In the genomic region with DNA sequence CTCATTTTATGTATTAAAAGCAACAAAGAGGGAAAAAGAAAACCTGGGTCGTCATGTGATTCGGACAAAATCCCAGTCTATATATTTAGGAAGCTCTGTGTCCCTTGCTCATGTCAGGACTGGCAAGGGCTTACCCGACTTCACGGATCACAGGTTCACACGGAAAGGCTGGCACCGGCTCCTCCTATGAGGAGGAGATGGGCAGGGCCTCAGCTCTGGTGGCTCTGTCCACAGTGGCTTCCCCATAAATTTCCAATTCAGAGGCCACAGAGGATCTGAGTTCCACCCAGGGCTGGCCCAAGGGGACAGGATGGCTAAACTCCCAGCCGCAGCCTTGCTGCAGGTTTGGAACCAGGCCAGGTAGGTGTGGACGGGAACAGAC, we compare ENCODE assay signal across 13 cellular contexts.
A peak's percentile ranks its signal among the peaks of the same experiment; 100 is the strongest.
DNase-seq lines count a peak whose midpoint lies in the region; ATAC-seq, FAIRE-seq and TF ChIP-seq lines count a peak whose summit lies in the region.
"Had no signal": no experiment of that assay in that cellular context is flagged by ENCODE, and none has a peak within 500 bp of the region (broad histone marks: within the 10 kb centered on the region; RNA-seq: fewer than 3 reads in every experiment).

No MANE protein-coding gene starts in this region.

- H3K4me1 ChIP-seq in CD4-positive, alpha-beta memory T cell (ENCODE audit: insufficient read depth, low read length), result peaks cover 49% of the 10 kb centered on the region
- H3K4me1 ChIP-seq in Karpas-422 (ENCODE audit: low read length) (peaks cover 99% of the 10 kb centered on the region), mucosa of stomach (ENCODE audit: control insufficient read depth, insufficient read depth, low read length) (peaks cover 9% of the 10 kb centered on the region), H9 (ENCODE audit: insufficient read depth, low read length) (peaks cover 3% of the 10 kb centered on the region; the same call in 1 of the 2 replicates)

- H4K20me1 ChIP-seq in Karpas-422 (ENCODE audit: insufficient read depth, low read depth, low read length) (no peaks in the 10 kb centered on the region; the same call in 1 of the 2 replicates), H9 (ENCODE audit: control insufficient read depth, insufficient read depth, insufficient read length) (no peaks in the 10 kb centered on the region)
- H4K20me1 ChIP-seq: BLaER1 treated with 17β-estradiol and CSF1 and Interleukin-3, amounts not matched to agents 10 nM and 100 nM had no signal

- peak overlapping the region in 1 of 8 donors; percentile 45 for H3K4me3 Mint-ChIP-seq in CD4-positive, alpha-beta memory T cell
- no peak overlapping the region for H3K4me3 Mint-ChIP-seq in H9
- H3K4me3 Mint-ChIP-seq: activated CD8-positive, alpha-beta memory T cell treated with anti-CD3 and anti-CD28 coated beads, Interleukin-2, amount 10 ng/mL, durations not matched to agents 7 days and 5 days; activated naive CD8-positive, alpha-beta T cell treated with anti-CD3 and anti-CD28 coated beads for 36 hours had no signal

- no peak overlapping the region for H3T11ph ChIP-seq in H9 (ENCODE audit: low read length)

- no peak for TF ChIP-seq CTCF in bronchial epithelial cell (IDR thresholded peaks at IDR 0.05; ENCODE audit: insufficient read depth, low read length, severe bottlenecking)
- no peak for TF ChIP-seq CTCF in H9 (conservative IDR thresholded peaks at IDR 0.05)

- no peaks in the 10 kb centered on the region for H3K23me2 ChIP-seq in H9 (ENCODE audit: insufficient read length, low read depth, low read length, poor library complexity, severe bottlenecking)

- H3K14ac ChIP-seq in H9 (ENCODE audit: insufficient read depth, low read length), result no peak overlapping the region

- no peak overlapping the region for H4K5ac ChIP-seq in H9 (ENCODE audit: insufficient read length, low read depth, low read length)

- no peak overlapping the region for H2BK120ac ChIP-seq in H9 (ENCODE audit: low read depth, low read length, poor library complexity, severe bottlenecking)

- no peaks in the 10 kb centered on the region for H3K27me3 ChIP-seq in CD4-positive, alpha-beta memory T cell (ENCODE audit: insufficient read depth, low read length)
- H3K27me3 ChIP-seq in Karpas-422 (ENCODE audit: low read length) (no peaks in the 10 kb centered on the region), bronchial epithelial cell (ENCODE audit: control insufficient read depth, insufficient read depth, low read length) (peaks cover 4% of the 10 kb centered on the region), mucosa of stomach (ENCODE audit: control insufficient read depth, insufficient read depth, low read length) (peaks cover 5% of the 10 kb centered on the region), H9 (ENCODE audit: insufficient read depth, low read length) (no peaks in the 10 kb centered on the region)
- H3K27me3 ChIP-seq: BLaER1 treated with 17β-estradiol and CSF1 and Interleukin-3, amounts not matched to agents 10 nM and 100 nM had no signal

- POLR2A ChIA-PET in CD4-positive, alpha-beta memory T cell (lab: Charles Lee; ENCODE audit: partially characterized antibody), result interaction anchor here (0.6 to 3.4 kb wide), 8 partner anchors 18 to 529 kb away, joined by 3 to 55 read pairs (median 8); partner anchors contain the start of gene BCL2

- no peak overlapping the region for H2BK12ac ChIP-seq in H9 (ENCODE audit: insufficient read length, low read depth, low read length)

- no peaks in the 10 kb centered on the region for H3K79me1 ChIP-seq in H9 (ENCODE audit: insufficient read depth, low read depth, low read length, poor library complexity, severe bottlenecking)

- H2AK5ac ChIP-seq in H9 (ENCODE audit: insufficient read length, low read length), result no peak overlapping the region

- H3K4ac ChIP-seq in H9 (ENCODE audit: low read depth, low read length), result no peak overlapping the region

- peak overlapping the region in 4 of 7 donors; percentile 30 to 84 (median 66) for H3K27ac Mint-ChIP-seq in CD4-positive, alpha-beta memory T cell
- H3K27ac Mint-ChIP-seq in H9, result no peak overlapping the region
- H3K27ac Mint-ChIP-seq: activated CD8-positive, alpha-beta memory T cell treated with anti-CD3 and anti-CD28 coated beads, Interleukin-2, amount 10 ng/mL, durations not matched to agents 7 days and 5 days had no signal

- no peak overlapping the region for H4K8ac ChIP-seq in H9 (replicated peaks; ENCODE audit: insufficient read length, low read depth, low read length)

- H3K9me3 Mint-ChIP-seq in CD4-positive, alpha-beta memory T cell, result no peaks in the 10 kb centered on the region
- H3K9me3 Mint-ChIP-seq in H9, result peaks cover 0 to 3% of the 10 kb centered on the region in 2 experiments; a peak in 1 of 5 replicates

- peaks cover 10 to 11% of the 10 kb centered on the region in 2 donors for H3K36me3 Mint-ChIP-seq in CD4-positive, alpha-beta memory T cell
- H3K36me3 Mint-ChIP-seq in H9 (ENCODE audit: insufficient read depth in 1 of 3, low read depth in 3 of 3), result no peaks in the 10 kb centered on the region

- H3K36me3 ChIP-seq in CD4-positive, alpha-beta memory T cell (ENCODE audit: insufficient read depth, low read length), result no peaks in the 10 kb centered on the region
- no peaks in the 10 kb centered on the region for H3K36me3 ChIP-seq in Karpas-422 (ENCODE audit: insufficient read depth, low read length)
- H3K36me3 ChIP-seq in bronchial epithelial cell (ENCODE audit: control insufficient read depth, insufficient read depth, low read length), result no peaks in the 10 kb centered on the region
- H3K36me3 ChIP-seq in mucosa of stomach (ENCODE audit: control insufficient read depth, insufficient read depth, low read length), result no peaks in the 10 kb centered on the region

- WGBS in H9 (ENCODE audit: extremely low coverage, insufficient read length, low lambda C conversion rate), result no CpG with 5 or more reads among the region's 8 CpGs

- no peak overlapping the region for H3K4me3 ChIP-seq in CD4-positive, alpha-beta memory T cell (ENCODE audit: low read length in 2 of 2)
- H3K4me3 ChIP-seq in Karpas-422 (ENCODE audit: low read length) (peak overlapping the region; percentile 5; the same call in 1 of the 2 replicates), bronchial epithelial cell (ENCODE audit: low read depth, low read length) (peak overlapping the region; percentile 6), mucosa of stomach (ENCODE audit: low read length) (peak overlapping the region; percentile 9)
- H3K4me3 ChIP-seq: BLaER1 treated with 17β-estradiol and CSF1 and Interleukin-3, amounts not matched to agents 10 nM and 100 nM; SK-N-MC had no signal

- peaks cover 41 to 61% (median 45%) of the 10 kb centered on the region in 4 donors for H3K4me1 Mint-ChIP-seq in CD4-positive, alpha-beta memory T cell
- peaks cover 18 to 26% of the 10 kb centered on the region in 2 experiments for H3K4me1 Mint-ChIP-seq in H9

- DNase-seq in CD4-positive, alpha-beta memory T cell, result no peak
- DNase-seq in Karpas-422 (peak; percentile 38), bronchial epithelial cell (ENCODE audit: low read depth) (peak; percentile 32), H9 (no peak)
- DNase-seq: activated CD8-positive, alpha-beta memory T cell treated with anti-CD3 and anti-CD28 coated beads, Interleukin-2, amount 10 ng/mL, durations not matched to agents 7 days and 5 days; activated naive CD8-positive, alpha-beta T cell treated with anti-CD3 and anti-CD28 coated beads for 36 hours; glutamatergic neuron had no signal

- H3K4me2 ChIP-seq in Karpas-422 (ENCODE audit: low read depth, low read length, poor library complexity, severe bottlenecking) (peak overlapping the region; percentile 52), H9 (ENCODE audit: insufficient read depth, insufficient read length, low read length) (no peak overlapping the region)

- FAIRE-seq in bronchial epithelial cell (lab: Jason Lieb, UNC), result no peak
- FAIRE-seq: islet of Langerhans had no signal

- no peak overlapping the region for H2AFZ ChIP-seq in Karpas-422 (ENCODE audit: low read length)
- H2AFZ ChIP-seq in H9 (ENCODE audit: low read length), result no peak overlapping the region

- peak overlapping the region; percentile 53 for H3K9ac ChIP-seq in Karpas-422 (ENCODE audit: low read length)
- H3K9ac ChIP-seq in mucosa of stomach (ENCODE audit: low read length), result no peak overlapping the region
- H3K9ac ChIP-seq in H9 (ENCODE audit: extremely low read depth, insufficient read length, low read length), result no peak overlapping the region
- H3K9ac ChIP-seq: BLaER1 treated with 17β-estradiol and CSF1 and Interleukin-3, amounts not matched to agents 10 nM and 100 nM had no signal

- H2BK5ac ChIP-seq in H9 (ENCODE audit: insufficient read length, low read length), result no peak overlapping the region

- H3K23ac ChIP-seq in H9 (ENCODE audit: insufficient read length, low read depth, low read length), result no peak overlapping the region

- intact Hi-C loops in CD4-positive, alpha-beta memory T cell (cut with micrococcal nuclease), result loop anchor here (5.0 kb wide), 1 partner anchor 289 kb away; the partner anchor contains the start of gene VPS4B

- no peak overlapping the region for H3K27ac ChIP-seq in CD4-positive, alpha-beta memory T cell (ENCODE audit: low read depth, low read length)
- H3K27ac ChIP-seq in Karpas-422 (ENCODE audit: low read length) (peak overlapping the region; percentile 91), H9 (ENCODE audit: insufficient read length, low read depth, low read length) (no peak overlapping the region)
- H3K27ac ChIP-seq: SK-N-MC had no signal

- H3K27me3 Mint-ChIP-seq in CD4-positive, alpha-beta memory T cell, result no peaks in the 10 kb centered on the region
- peaks cover 6% of the 10 kb centered on the region for H3K27me3 Mint-ChIP-seq in H9 (ENCODE audit: low read depth)
- H3K27me3 Mint-ChIP-seq: activated CD8-positive, alpha-beta memory T cell treated with anti-CD3 and anti-CD28 coated beads, Interleukin-2, amount 10 ng/mL, durations not matched to agents 7 days and 5 days; activated naive CD8-positive, alpha-beta T cell treated with anti-CD3 and anti-CD28 coated beads for 36 hours had no signal

- H4K91ac ChIP-seq in H9 (ENCODE audit: insufficient read length, low read depth, low read length), result no peak overlapping the region

- H3K56ac ChIP-seq in H9 (ENCODE audit: insufficient read length, low read depth, low read length), result no peak overlapping the region

- H3K79me2 ChIP-seq in Karpas-422 (ENCODE audit: low read length) (peaks cover 82% of the 10 kb centered on the region), H9 (ENCODE audit: insufficient read depth, low read length) (no peaks in the 10 kb centered on the region)

- H3K18ac ChIP-seq in H9 (ENCODE audit: insufficient read length, low read depth, low read length), result no peak overlapping the region

- CTCF ChIA-PET in CD4-positive, alpha-beta memory T cell (lab: Charles Lee; ENCODE audit: partially characterized antibody), result interaction anchor here (0.6 to 13.1 kb wide), 17 partner anchors 7 to 306 kb away, joined by 3 to 175 read pairs (median 11); partner anchors contain the start of gene BCL2

- no peaks in the 10 kb centered on the region for H3K9me3 ChIP-seq in CD4-positive, alpha-beta memory T cell (ENCODE audit: control insufficient read depth in 1 of 2, low read length in 2 of 2)
- no peaks in the 10 kb centered on the region for H3K9me3 ChIP-seq in Karpas-422 (ENCODE audit: low read length)
- H3K9me3 ChIP-seq in mucosa of stomach (ENCODE audit: control insufficient read depth, low read length), result no peaks in the 10 kb centered on the region
- no peaks in the 10 kb centered on the region for H3K9me3 ChIP-seq in H9 (ENCODE audit: control insufficient read depth, low read depth, low read length)

- H2BK20ac ChIP-seq in H9 (ENCODE audit: low read depth, low read length, poor library complexity, severe bottlenecking), result no peak overlapping the region

- H3K9me2 ChIP-seq in Karpas-422 (replicated peaks; ENCODE audit: insufficient read depth, low read length), result no peaks in the 10 kb centered on the region

- no peak for ATAC-seq in SK-N-SH treated with all-trans-retinoic acid at 6 μM for 48 hours
- no peak for ATAC-seq in HG02588 (IDR thresholded peaks at IDR 0.05; ENCODE audit: unreplicated experiment)
- ATAC-seq: activated CD8-positive, alpha-beta memory T cell treated with anti-CD3 and anti-CD28 coated beads, Interleukin-2, amount 10 ng/mL, durations not matched to agents 7 days and 5 days had no signal

- H2BK15ac ChIP-seq in H9 (ENCODE audit: low read depth, low read length), result no peak overlapping the region

Comparison
In these comparisons a context has a peak if more than half of its experiments do, and no peak if none do; other contexts are left out.
1. DNase-seq: peak in Karpas-422 (single experiment) and bronchial epithelial cell (single experiment); none in CD4-positive, alpha-beta memory T cell (0 of 5) and H9 (single experiment).
2. H3K4me3 ChIP-seq: peak in Karpas-422 (single experiment), bronchial epithelial cell (single experiment) and mucosa of stomach (single experiment); none in CD4-positive, alpha-beta memory T cell (0 of 2).
3. H3K27ac Mint-ChIP-seq: peak in CD4-positive, alpha-beta memory T cell (4 of 7); none in H9 (0 of 3).